26 cellular contexts compared by ENCODE assay signal in the genomic region with DNA sequence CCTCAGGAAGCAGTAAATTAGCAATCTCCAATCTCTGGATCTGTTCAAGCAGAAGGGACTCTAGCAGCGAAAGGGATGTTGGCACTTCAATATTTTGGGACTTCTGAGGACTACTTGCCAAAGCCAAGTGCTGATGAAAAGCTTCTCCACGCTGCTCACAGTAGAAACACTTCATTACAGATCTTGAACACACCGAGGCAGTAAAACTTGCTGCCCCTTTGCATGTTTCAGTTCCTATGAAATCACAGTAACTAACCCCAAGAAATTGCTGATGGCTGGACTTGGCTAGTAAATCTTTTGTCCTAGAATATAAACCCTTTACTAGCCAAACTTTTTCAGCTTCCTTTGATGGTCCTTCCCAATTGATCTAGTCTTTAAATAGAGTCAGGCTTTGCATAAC.
"Had no signal": no experiment of that assay in that cellular context is flagged by ENCODE, and none has a peak within 500 bp of the region (broad histone marks: within the 10 kb centered on the region; RNA-seq: fewer than 3 reads in every experiment).

No MANE protein-coding gene starts in this region.

- H3K27me3 ChIP-seq: colonic mucosa, esophagus squamous epithelium, gastrocnemius medialis, heart right ventricle, left lung had no signal

- H3K9me3 ChIP-seq: colonic mucosa, esophagus squamous epithelium, gastrocnemius medialis, lower lobe of right lung, mucosa of descending colon had no signal

- H3K4me1 ChIP-seq: colonic mucosa, esophagus squamous epithelium, gastrocnemius medialis, heart right ventricle, left lung, lower lobe of right lung had no signal

- DNase-seq: colonic mucosa; cortex of kidney; effector CD8-positive, alpha-beta T cell; effector memory CD8-positive, alpha-beta T cell; endodermal cell; erythroblast; esophagus squamous epithelium; foreskin fibroblast; foreskin melanocyte; gastrocnemius medialis; glutamatergic neuron; head of caudate nucleus; heart right ventricle; hippocampal formation; left cardiac atrium; left lung; left ventricle myocardium superior; lower lobe of right lung; mesenchymal stem cell; mucosa of descending colon; naive B cell had no signal

- FAIRE-seq: endometrium, islet of Langerhans, keratinocyte had no signal

- H3K36me3 ChIP-seq: colonic mucosa, esophagus squamous epithelium, gastrocnemius medialis, heart right ventricle, left lung, lower lobe of right lung had no signal

- H3K27ac ChIP-seq: colonic mucosa, epithelial cell of prostate, esophagus squamous epithelium, gastrocnemius medialis, heart right ventricle, left lung, lower lobe of right lung had no signal

- ATAC-seq: effector memory CD8-positive, alpha-beta T cell; esophagus mucosa; gastrocnemius medialis; heart right ventricle; left cardiac atrium; left lung; left ventricle myocardium superior; lower lobe of right lung; mucosa of descending colon had no signal

- H3K4me3 ChIP-seq: colonic mucosa, esophagus squamous epithelium, gastrocnemius medialis, heart right ventricle, left lung, lower lobe of right lung, mucosa of descending colon had no signal
